Comparison of ENCODE assay signal across 1 cellular context in genomic region chr1:43286533-43286932, GRCh38.
TF ChIP-seq lines count a peak whose summit lies in the region.

No MANE protein-coding gene starts in this region.

TF ChIP-seq in GM23338, 12 proteins besides CTCF, POLR2A, EP300 and RAD21 (continued from another document):
- no peak for TF ChIP-seq ZNF462 (CRISPR knock-in tag; IDR thresholded peaks at IDR 0.05)
